8 cellular contexts compared by ENCODE assay signal in the genomic region with DNA sequence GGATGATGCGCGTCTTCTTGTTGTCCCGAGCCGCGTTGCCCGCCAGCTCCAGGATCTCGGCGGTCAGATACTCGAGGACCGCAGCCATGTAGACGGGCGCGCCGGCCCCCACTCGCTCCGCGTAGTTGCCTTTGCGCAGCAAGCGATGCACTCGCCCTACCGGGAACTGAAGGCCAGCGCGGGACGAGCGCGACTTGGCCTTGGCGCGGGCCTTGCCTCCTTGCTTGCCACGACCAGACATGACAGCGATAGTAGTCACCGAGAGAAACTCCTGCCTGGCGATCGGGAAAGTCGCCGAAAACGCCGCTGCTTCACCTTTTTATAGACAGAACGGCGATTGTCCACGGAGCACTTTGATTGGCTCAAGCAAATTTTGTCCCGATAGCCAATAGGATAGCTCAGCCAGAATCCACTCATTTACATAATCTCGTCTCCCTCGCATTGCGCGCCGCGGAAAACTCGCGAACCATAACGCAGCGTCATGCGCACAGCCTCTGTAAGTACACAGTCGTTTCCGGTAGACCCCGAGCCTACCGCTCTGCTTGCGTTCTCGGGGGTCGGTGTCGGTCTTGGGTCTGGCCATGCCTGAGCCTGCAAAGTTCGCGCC. TPM values are rescaled to one million over a fixed set of nuclear protein-coding genes. Genes with fewer than 3 reads are reported as not detected.
DNase-seq lines count a peak whose midpoint lies in the region; ATAC-seq, FAIRE-seq and TF ChIP-seq lines count a peak whose summit lies in the region.
"Not testable (repeated sequence)": the region's sequence is repeated elsewhere in the genome, so short reads cannot be mapped to it uniquely, and the experiment has no call there.

No MANE protein-coding gene starts in this region.

- not testable (repeated sequence) for H3K27ac ChIP-seq in heart right ventricle

- not testable (repeated sequence) for H3K9me3 ChIP-seq in heart right ventricle

- not testable (repeated sequence) for H3K4me3 Mint-ChIP-seq in activated CD8-positive, alpha-beta T cell treated with anti-CD3 and anti-CD28 coated beads for 36 hours; stimulated activated effector memory CD8-positive, alpha-beta T cell treated with anti-CD3 and anti-CD28 coated beads, Interleukin-12 subunit alpha, Interleukin-12 subunit beta, amount 100 ng/mL, for 72 hours

- peaks cover 30% of the 10 kb centered on the region for H3K4me1 Mint-ChIP-seq in activated CD8-positive, alpha-beta T cell treated with anti-CD3 and anti-CD28 coated beads for 36 hours (ENCODE audit: low read depth)
- H3K4me1 Mint-ChIP-seq in stimulated activated effector memory CD8-positive, alpha-beta T cell treated with anti-CD3 and anti-CD28 coated beads, Interleukin-12 subunit alpha, Interleukin-12 subunit beta, amount 100 ng/mL, for 72 hours, result peaks cover 30% of the 10 kb centered on the region

- H3K4me3 ChIP-seq in heart right ventricle, result not testable (repeated sequence)

- WGBS in heart right ventricle, 2 donors, result no CpG with 5 or more reads among the region's 62 CpGs

- CTCF ChIA-PET in activated CD8-positive, alpha-beta T cell treated with anti-CD3 and anti-CD28 coated beads for 36 hours (lab: Charles Lee), result not testable (repeated sequence)

- H3K27me3 Mint-ChIP-seq in activated CD8-positive, alpha-beta T cell treated with anti-CD3 and anti-CD28 coated beads for 36 hours, result not testable (repeated sequence)

- peaks cover 0 to 38% (median 25%) of the 10 kb centered on the region in 9 donors for H3K4me1 ChIP-seq in heart right ventricle

- peak; percentile 92 for FAIRE-seq in D721Med (lab: Jason Lieb, UNC)

- H3K36me3 Mint-ChIP-seq in activated CD8-positive, alpha-beta T cell treated with anti-CD3 and anti-CD28 coated beads for 36 hours (ENCODE audit: low read depth), result peaks cover 26% of the 10 kb centered on the region
- peaks cover 33% of the 10 kb centered on the region for H3K36me3 Mint-ChIP-seq in stimulated activated effector memory CD8-positive, alpha-beta T cell treated with anti-CD3 and anti-CD28 coated beads, Interleukin-12 subunit alpha, Interleukin-12 subunit beta, amount 100 ng/mL, for 72 hours

- H3K27me3 ChIP-seq in heart right ventricle, result not testable (repeated sequence)

- not testable (repeated sequence) for TF ChIP-seq CTCF in D721Med (IDR thresholded peaks at IDR 0.05; ENCODE audit: insufficient read depth, missing control alignments); activated CD8-positive, alpha-beta T cell treated with anti-CD3 and anti-CD28 coated beads for 36 hours (IDR thresholded peaks at IDR 0.05); heart right ventricle (IDR thresholded peaks at IDR 0.05)

- not testable (repeated sequence) for H3K27ac Mint-ChIP-seq in activated CD8-positive, alpha-beta T cell treated with anti-CD3 and anti-CD28 coated beads for 36 hours; stimulated activated effector memory CD8-positive, alpha-beta T cell treated with anti-CD3 and anti-CD28 coated beads, Interleukin-12 subunit alpha, Interleukin-12 subunit beta, amount 100 ng/mL, for 72 hours

- not testable (repeated sequence) for H3K9me3 Mint-ChIP-seq in activated CD8-positive, alpha-beta T cell treated with anti-CD3 and anti-CD28 coated beads for 36 hours; stimulated activated effector memory CD8-positive, alpha-beta T cell treated with anti-CD3 and anti-CD28 coated beads, Interleukin-12 subunit alpha, Interleukin-12 subunit beta, amount 100 ng/mL, for 72 hours

- intact Hi-C loops in activated CD8-positive, alpha-beta T cell treated with anti-CD3 and anti-CD28 coated beads for 36 hours (cut with micrococcal nuclease); heart right ventricle (cut with DNase I): not testable (repeated sequence)

- ATAC-seq in GM19035 (IDR thresholded peaks at IDR 0.05; ENCODE audit: unreplicated experiment) (peak; percentile 49), GM21576 (IDR thresholded peaks at IDR 0.05; ENCODE audit: unreplicated experiment) (peak; percentile 52), HG02970 (IDR thresholded peaks at IDR 0.05; ENCODE audit: low FRiP score, unreplicated experiment) (peak; percentile 59), HG03457 (IDR thresholded peaks at IDR 0.05; ENCODE audit: unreplicated experiment) (peak; percentile 39), heart right ventricle (peak; percentile 86 to 93 (median 90))
- peak; percentile 65 for ATAC-seq in activated CD8-positive, alpha-beta T cell treated with anti-CD3 and anti-CD28 coated beads for 36 hours
- ATAC-seq in stimulated activated effector memory CD8-positive, alpha-beta T cell treated with anti-CD3 and anti-CD28 coated beads, Interleukin-12 subunit alpha, Interleukin-12 subunit beta, amount 100 ng/mL, for 72 hours, result peak; percentile 77

- not testable (repeated sequence) for DNase-seq in D721Med (ENCODE audit: insufficient read length, low spot score); activated CD8-positive, alpha-beta T cell treated with anti-CD3 and anti-CD28 coated beads for 36 hours; heart right ventricle; stimulated activated effector memory CD8-positive, alpha-beta T cell treated with anti-CD3 and anti-CD28 coated beads, Interleukin-12 subunit alpha, Interleukin-12 subunit beta, amount 100 ng/mL, for 72 hours (ENCODE audit: low spot score in 2 of 2)

- H3K36me3 ChIP-seq in heart right ventricle, result peaks cover 0 to 23% (median 0%) of the 10 kb centered on the region in 9 donors

- POLR2A ChIA-PET in activated CD8-positive, alpha-beta T cell treated with anti-CD3 and anti-CD28 coated beads for 36 hours (lab: Charles Lee), result interaction anchor here (7.9 kb wide), 1 partner anchor 44 kb away, joined by 325 read pairs; a partner anchor contains a TSS

RNA-seq across cellular contexts. Expression of a gene that starts 56.8 kb away (rescaled TPM):
- total RNA-seq in activated CD8-positive, alpha-beta T cell treated with anti-CD3 and anti-CD28 coated beads for 36 hours, result 10 to 100 TPM; 25.1 to 28.8 TPM
- 10 to 100 TPM; 12.9 to 20.0 (median 15.8) TPM for total RNA-seq in heart right ventricle
- polyA plus RNA-seq in heart right ventricle, result 10 to 100 TPM; 22.7 to 33.6 TPM

Comparison
In these comparisons a context has a peak if more than half of its experiments do, and no peak if none do; other contexts are left out.
1. ATAC-seq: peak in every context shown above with its lines; median percentile 90 in heart right ventricle; 77 in stimulated activated effector memory CD8-positive, alpha-beta T cell treated with anti-CD3 and anti-CD28 coated beads, Interleukin-12 subunit alpha, Interleukin-12 subunit beta, amount 100 ng/mL, for 72 hours; 65 in activated CD8-positive, alpha-beta T cell treated with anti-CD3 and anti-CD28 coated beads for 36 hours; 59 in HG02970; 52 in GM21576; 49 in GM19035; 39 in HG03457.